Comparison of ENCODE assay signal across 11 cellular contexts in the genomic region with DNA sequence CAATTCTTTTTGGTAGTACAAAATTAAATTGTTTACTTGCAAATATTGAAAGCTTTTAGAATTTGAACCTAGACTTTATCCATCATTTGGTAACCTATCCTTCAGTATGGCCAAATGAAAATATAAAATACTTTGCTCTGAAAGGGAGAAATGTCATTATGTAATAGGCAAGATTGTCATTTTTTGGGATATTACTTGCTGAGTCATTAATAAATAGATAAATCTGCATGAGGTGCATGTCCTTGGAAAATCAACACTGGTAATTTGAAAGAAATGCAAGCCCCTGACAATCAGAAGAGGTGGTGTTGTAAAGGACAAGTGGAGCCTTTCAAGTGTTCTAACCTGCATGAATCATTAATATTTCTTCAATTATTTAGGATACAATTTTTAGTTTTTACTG.
"Had no signal": no experiment of that assay in that cellular context is flagged by ENCODE, and none has a peak within 500 bp of the region (broad histone marks: within the 10 kb centered on the region; RNA-seq: fewer than 3 reads in every experiment).

No MANE protein-coding gene starts in this region.

- H3K4me1 ChIP-seq: HAP-1 had no signal

- H3K4me2 ChIP-seq: GM23338 had no signal

- ATAC-seq: GM23338, HCT116 had no signal

- H3K9ac ChIP-seq: GM23248 had no signal

- FAIRE-seq: H1, H54 had no signal

- H2AFZ ChIP-seq: GM23248, GM23338 had no signal

- H3K9me3 ChIP-seq: HAP-1 had no signal

- H3K36me3 ChIP-seq: HAP-1 had no signal

- DNase-seq: GM23248, GOT3, H7, H9, HCEC 1CT, HFFc6 had no signal

- H3K27ac ChIP-seq: GM23248 had no signal

- H3K4me3 ChIP-seq: GM23248, GM23338, HAP-1 had no signal
